In genomic region chr10:131087464-131088215, GRCh38 we compare ENCODE assay signal across 19 cellular contexts.
A peak's percentile ranks its signal among the peaks of the same experiment; 100 is the strongest.
DNase-seq lines count a peak whose midpoint lies in the region; ATAC-seq, FAIRE-seq and TF ChIP-seq lines count a peak whose summit lies in the region.
"Had no signal": no experiment of that assay in that cellular context is flagged by ENCODE, and none has a peak within 500 bp of the region (broad histone marks: within the 10 kb centered on the region; RNA-seq: fewer than 3 reads in every experiment).

No MANE protein-coding gene starts in this region.

- no peaks in the 10 kb centered on the region for H3K9me1 ChIP-seq in K562 (ENCODE audit: control insufficient read depth, insufficient read depth, low read length)

- peak overlapping the region; percentile 76; the same call in 1 of the 2 replicates for H2AFZ ChIP-seq in K562 (ENCODE audit: low read depth, low read length)
- H2AFZ ChIP-seq in neuronal stem cell (ENCODE audit: low read length), result no peak overlapping the region

- H3K4me3 ChIP-seq in right atrium auricular region (no peak overlapping the region), K562 (no peak overlapping the region), neuronal stem cell (ENCODE audit: low read length in 2 of 2) (no peak overlapping the region)
- H3K4me3 ChIP-seq: A549, BLaER1, HAP-1 had no signal

- CTCF ChIA-PET in K562 (lab: Yijun Ruan, JAX; ENCODE audit: low intra/inter-chr PET ratio), result no interaction called here

- H3K79me1 ChIP-seq in neuronal stem cell (ENCODE audit: low read depth, low read length), result no peaks in the 10 kb centered on the region

- H3K27ac ChIP-seq in right atrium auricular region (no peak overlapping the region), K562 (ENCODE audit: extremely low read depth, low read depth, low read length) (no peak overlapping the region), neuronal stem cell (replicated peaks; ENCODE audit: low read length) (no peak overlapping the region)
- H3K27ac ChIP-seq: 22Rv1, A549, BLaER1 had no signal

- ATAC-seq in Right ventricle myocardium inferior (no peak), K562 (no peak), sciatic nerve (no peak), SK-N-SH treated with all-trans-retinoic acid at 6 μM for 48 hours (no peak)
- ATAC-seq: A549 had no signal

- H3K27me3 Mint-ChIP-seq in progenitor cell of endocrine pancreas, result peaks cover 36% of the 10 kb centered on the region

- no TSS peak for BruUV-seq in K562 (replicated peaks; lab: Mats Ljungman, UMichigan)

- H3K79me2 ChIP-seq in K562 (ENCODE audit: control insufficient read depth, insufficient read depth, low read length), result no peaks in the 10 kb centered on the region

- no peak overlapping the region for H2BK12ac ChIP-seq in neuronal stem cell (ENCODE audit: low read length)

- in situ Hi-C loops in K562 (cut with MboI), result no loop called here

- H3K4me2 ChIP-seq in K562 (ENCODE audit: insufficient read depth, low read length) (no peak overlapping the region), neuronal stem cell (ENCODE audit: insufficient read depth, low read length, poor library complexity, severe bottlenecking) (no peak overlapping the region)
- H3K4me2 ChIP-seq: A549 had no signal

- H4K20me1 ChIP-seq in K562 (replicated peaks; ENCODE audit: control insufficient read depth, insufficient read depth, low read length), result no peaks in the 10 kb centered on the region
- H4K20me1 ChIP-seq: BLaER1 had no signal

- no peak overlapping the region for H4K91ac ChIP-seq in neuronal stem cell (ENCODE audit: low read depth, low read length, poor library complexity)

- H3K4ac ChIP-seq in neuronal stem cell (ENCODE audit: low read length), result no peak overlapping the region

- no peak for TF ChIP-seq EP300 in K562 (IDR thresholded peaks at IDR 0.05; ENCODE audit: low read length)

- DNase-seq in Right ventricle myocardium inferior (ENCODE audit: missing footprints), result peak; percentile 23
- DNase-seq in right atrium auricular region (ENCODE audit: low spot score), result no peak
- no peak for DNase-seq in K562 (ENCODE audit: extremely low read depth in 1 of 4, low spot score in 3 of 4)
- DNase-seq in neuronal stem cell (ENCODE audit: low spot score), result no peak
- peak; percentile 45 for DNase-seq in sciatic nerve (ENCODE audit: low spot score)
- DNase-seq in middle frontal gyrus (ENCODE audit: extremely low spot score, low spot score), result no peak
- no peak for DNase-seq in progenitor cell of endocrine pancreas (ENCODE audit: low spot score, unreplicated experiment)
- DNase-seq: AML-193; CD4-positive, alpha-beta memory T cell; DMS153; DMS79; GDM1; GOT3 had no signal

- 44% methylated on average over 4 of the region's 24 CpGs for WGBS in K562 (ENCODE audit: insufficient coverage, low coverage, missing lambda C conversion rate)
- no CpG with 5 or more reads among the region's 24 CpGs for WGBS in neuronal stem cell (ENCODE audit: extremely low coverage in 2 of 2, insufficient read length in 2 of 2, insufficient replicate concordance in 1 of 2), 2 donors

- no peaks in the 10 kb centered on the region for H3K4me1 ChIP-seq in right atrium auricular region
- no peaks in the 10 kb centered on the region; a peak in 1 of 5 replicates for H3K4me1 ChIP-seq in K562 (replicated peaks in 1 of 2; ENCODE audit: control insufficient read depth in 2 of 2, insufficient read depth in 2 of 2, low read length in 2 of 2)
- no peaks in the 10 kb centered on the region for H3K4me1 ChIP-seq in neuronal stem cell (ENCODE audit: control insufficient read depth in 2 of 2, insufficient read depth in 1 of 2, low read depth in 1 of 2, low read length in 2 of 2)
- H3K4me1 ChIP-seq: A549, HAP-1 had no signal

- H2BK15ac ChIP-seq in neuronal stem cell (ENCODE audit: low read length), result no peak overlapping the region

- no peak overlapping the region for H3K27ac Mint-ChIP-seq in progenitor cell of endocrine pancreas
- H3K27ac Mint-ChIP-seq: CD14-positive monocyte; CD4-positive, alpha-beta memory T cell had no signal

- TF ChIP-seq POLR2A in K562 (conservative IDR thresholded peaks at IDR 0.05), result no peak

- H3K36me3 Mint-ChIP-seq in progenitor cell of endocrine pancreas (ENCODE audit: insufficient read depth), result no peaks in the 10 kb centered on the region
- H3K36me3 Mint-ChIP-seq: CD14-positive monocyte had no signal

- FAIRE-seq in K562 (lab: Jason Lieb, UNC), result no peak
- FAIRE-seq: A549 had no signal

- H3K4me3 Mint-ChIP-seq in progenitor cell of endocrine pancreas (ENCODE audit: low read depth), result no peak overlapping the region
- H3K4me3 Mint-ChIP-seq: CD14-positive monocyte; CD4-positive, alpha-beta memory T cell had no signal

- H4K8ac ChIP-seq in neuronal stem cell (ENCODE audit: low read depth, low read length), result no peak overlapping the region

- H2AK5ac ChIP-seq in neuronal stem cell (ENCODE audit: low read depth, low read length), result peak overlapping the region; percentile 40

- peak overlapping the region; percentile 78 for H3K18ac ChIP-seq in neuronal stem cell (ENCODE audit: low read length)

- H3K14ac ChIP-seq in neuronal stem cell (ENCODE audit: low read length), result no peak overlapping the region

- TF ChIP-seq RAD21 in K562 (CRISPR knock-in tag; conservative IDR thresholded peaks at IDR 0.05 in 1 of 2, IDR thresholded peaks at IDR 0.05 in 1 of 2), result no peak

- intact Hi-C loops in Right ventricle myocardium inferior (cut with DNase I) (no loop called here), K562 (cut with micrococcal nuclease) (no loop called here), sciatic nerve (cut with DNase I) (no loop called here)

- H3K4me1 Mint-ChIP-seq in progenitor cell of endocrine pancreas (ENCODE audit: low read depth), result peaks cover 4% of the 10 kb centered on the region
- H3K4me1 Mint-ChIP-seq: CD14-positive monocyte; CD4-positive, alpha-beta memory T cell had no signal

- H3K9me3 ChIP-seq in right atrium auricular region (no peaks in the 10 kb centered on the region), K562 (replicated peaks; ENCODE audit: control insufficient read depth, insufficient read depth, low read depth, low read length) (no peaks in the 10 kb centered on the region), neuronal stem cell (replicated peaks in 1 of 2; ENCODE audit: control insufficient read depth in 2 of 2, insufficient read depth in 1 of 2, low read depth in 1 of 2, low read length in 2 of 2) (no peaks in the 10 kb centered on the region)
- H3K9me3 ChIP-seq: A549, BLaER1, HAP-1 had no signal

- no peak for TF ChIP-seq CTCF in right atrium auricular region (IDR thresholded peaks at IDR 0.05)
- TF ChIP-seq CTCF in K562 (IDR thresholded peaks at IDR 0.05 in 2 of 3, conservative IDR thresholded peaks at IDR 0.05 in 1 of 3; ENCODE audit: insufficient read depth in 2 of 3, low read depth in 1 of 3, low read length in 3 of 3), result no peak
- TF ChIP-seq CTCF in progenitor cell of endocrine pancreas (IDR thresholded peaks at IDR 0.05; ENCODE audit: unreplicated experiment), result no peak

- H3K27me3 ChIP-seq in right atrium auricular region, result no peaks in the 10 kb centered on the region
- H3K27me3 ChIP-seq in K562 (ENCODE audit: control insufficient read depth in 2 of 2, insufficient read depth in 2 of 2, low read length in 2 of 2), result peaks cover 0 to 6% of the 10 kb centered on the region in 2 experiments; a peak in 2 of 5 replicates
- H3K27me3 ChIP-seq in neuronal stem cell (ENCODE audit: control insufficient read depth in 3 of 3, insufficient read depth in 3 of 3, low read depth in 1 of 3, low read length in 3 of 3), result no peaks in the 10 kb centered on the region
- H3K27me3 ChIP-seq: BLaER1 had no signal

- H2BK5ac ChIP-seq in neuronal stem cell (ENCODE audit: low read length), result no peak overlapping the region

- H3K9me3 Mint-ChIP-seq in progenitor cell of endocrine pancreas (ENCODE audit: low read depth), result no peaks in the 10 kb centered on the region

- no peak overlapping the region for H2BK120ac ChIP-seq in neuronal stem cell (ENCODE audit: low read depth, low read length)

- H3K9ac ChIP-seq in K562 (ENCODE audit: insufficient read depth in 1 of 2, low read depth in 2 of 2, low read length in 2 of 2) (no peak overlapping the region), neuronal stem cell (ENCODE audit: low read depth, low read length, poor library complexity) (peak overlapping the region; percentile 9)
- H3K9ac ChIP-seq: BLaER1 had no signal

- POLR2A ChIA-PET in K562 (lab: Yijun Ruan, JAX), result interaction anchor here (1.0 kb wide), 1 partner anchor 11 kb away, joined by 3 read pairs; no protein-coding TSS in a partner anchor

- no peaks in the 10 kb centered on the region for H3K36me3 ChIP-seq in right atrium auricular region
- no peaks in the 10 kb centered on the region for H3K36me3 ChIP-seq in K562 (ENCODE audit: control insufficient read depth, insufficient read depth, low read length)
- no peaks in the 10 kb centered on the region for H3K36me3 ChIP-seq in neuronal stem cell (replicated peaks in 1 of 2; ENCODE audit: control insufficient read depth in 2 of 2, insufficient read depth in 2 of 2, low read length in 2 of 2)
- H3K36me3 ChIP-seq: BLaER1, HAP-1 had no signal

- H3K23ac ChIP-seq in neuronal stem cell (ENCODE audit: low read depth, low read length, poor library complexity), result no peak overlapping the region

TF ChIP-seq in K562, 482 proteins besides CTCF, POLR2A, EP300 and RAD21 (continues in another document):
- TF ChIP-seq IRF9 (tag; IDR thresholded peaks at IDR 0.05), result no peak
- no peak for TF ChIP-seq SETDB1 (IDR thresholded peaks at IDR 0.05; ENCODE audit: low read length)
- TF ChIP-seq ZFX (CRISPR knock-in tag; IDR thresholded peaks at IDR 0.05), result no peak
- no peak for TF ChIP-seq MAZ (CRISPR knock-in tag; conservative IDR thresholded peaks at IDR 0.05 in 1 of 2, IDR thresholded peaks at IDR 0.05 in 1 of 2)

TF ChIP-seq in SK-N-SH treated with all-trans-retinoic acid at 6 μM for 48 hours, 23 proteins besides CTCF, POLR2A, EP300 and RAD21 (continues in another document):
- TF ChIP-seq POU6F1 (CRISPR knock-in tag; IDR thresholded peaks at IDR 0.05; ENCODE audit: borderline replicate concordance, low read depth), result no peak

Comparison
In these comparisons a context has a peak if more than half of its experiments do, and no peak if none do; other contexts are left out.
1. DNase-seq: peak in Right ventricle myocardium inferior (single experiment) and sciatic nerve (single experiment); none in right atrium auricular region (single experiment), K562 (0 of 4), neuronal stem cell (single experiment), middle frontal gyrus (single experiment) and progenitor cell of endocrine pancreas (single experiment).